In genomic region chr7:66204822-66205735, GRCh38 we compare ENCODE assay signal across 1 cellular context.
A peak's percentile ranks its signal among the peaks of the same experiment; 100 is the strongest.
TF ChIP-seq lines count a peak whose summit lies in the region.

Gene TPST1, plus strand, starts transcription at chr7:66205334. Its CDS starts 35,092 bp downstream, at chr7:66240426.

TF ChIP-seq in K562, 482 proteins besides CTCF, POLR2A, EP300 and RAD21 (continued from another document):
- TF ChIP-seq UBTF (IDR thresholded peaks at IDR 0.05; ENCODE audit: borderline replicate concordance in 1 of 2, low read depth in 2 of 2, low read length in 2 of 2) (peak in 1 of 2 experiments; percentile 73; a peak in 2 of 4 replicates), CREB1 (IDR thresholded peaks at IDR 0.05) (0 out of 2 replicates have a peak, but pooled peaks have one; percentile 28), CREB1 (CRISPR knock-in tag; IDR thresholded peaks at IDR 0.05) (peak; percentile 47), NFYB (IDR thresholded peaks at IDR 0.05; ENCODE audit: extremely low read depth, insufficient read length) (peak; percentile 83), ZNF77 (CRISPR knock-in tag; IDR thresholded peaks at IDR 0.05) (no peak)
